30 cellular contexts compared by ENCODE assay signal in genomic region chr5:2005101-2006041, GRCh38.
DNase-seq lines count a peak whose midpoint lies in the region; ATAC-seq, FAIRE-seq and TF ChIP-seq lines count a peak whose summit lies in the region.
"Had no signal": no experiment of that assay in that cellular context is flagged by ENCODE, and none has a peak within 500 bp of the region (broad histone marks: within the 10 kb centered on the region; RNA-seq: fewer than 3 reads in every experiment).

No MANE protein-coding gene starts in this region.

- ATAC-seq in HepG2, result peak; percentile 26; the same call in 2 of the 3 replicates
- no peak for ATAC-seq in right lobe of liver
- no peak for ATAC-seq in GM18502 (IDR thresholded peaks at IDR 0.05; ENCODE audit: poor library complexity, unreplicated experiment)
- ATAC-seq: A549; CD8-positive, alpha-beta T cell; GM12878; PC-3; Right ventricle myocardium inferior; SK-N-SH treated with all-trans-retinoic acid at 6 μM for 48 hours had no signal

- no peak overlapping the region for H3K4me3 ChIP-seq in HepG2 (replicated peaks in 1 of 3; ENCODE audit: insufficient read depth in 1 of 3, low read depth in 2 of 3, low read length in 3 of 3)
- no peak overlapping the region for H3K4me3 ChIP-seq in right lobe of liver
- no peak overlapping the region for H3K4me3 ChIP-seq in endodermal cell (ENCODE audit: low read length)
- H3K4me3 ChIP-seq in vagina, result no peak overlapping the region
- H3K4me3 ChIP-seq: A549, GM12878, HAP-1, MG63, SJCRH30 had no signal

- POLR2A ChIA-PET in HepG2 (lab: Yijun Ruan, JAX), result no interaction called here

- H3K4me3 Mint-ChIP-seq in endodermal cell (no peak overlapping the region), nephron progenitor cell (no peak overlapping the region)
- H3K4me3 Mint-ChIP-seq: B cell; CD8-positive, alpha-beta T cell had no signal

- H2AFZ ChIP-seq in HepG2 (ENCODE audit: low read length), result no peak overlapping the region

- WGBS in HepG2 (ENCODE audit: low lambda C conversion rate), result 61% methylated on average over 14 of the region's 35 CpGs
- WGBS in right lobe of liver (ENCODE audit: insufficient coverage, low coverage, low lambda C conversion rate, missing lambda C conversion rate), result 52% methylated on average over 18 of the region's 35 CpGs
- 89 to 92% methylated on average over 26 to 35 of the region's 35 CpGs for WGBS in endodermal cell (ENCODE audit: insufficient coverage in 1 of 2, insufficient read length in 1 of 2), 2 experiments

- BruUV-seq in HepG2 (replicated peaks; lab: Mats Ljungman, UMichigan), result no TSS peak

- no peak for FAIRE-seq in HepG2 (lab: Jason Lieb, UNC)
- FAIRE-seq: A549, GM12878, GM19239 had no signal

- in situ Hi-C loops in HepG2 (cut with HindIII; ENCODE audit: extremely low pct_ligation_motif_present, low pct_unique_long_range_greater_than_20kb), result no loop called here

- H3K27ac Mint-ChIP-seq in endodermal cell (no peak overlapping the region), nephron progenitor cell (peak overlapping the region; percentile 54)
- H3K27ac Mint-ChIP-seq: B cell; CD8-positive, alpha-beta T cell had no signal

- no peaks in the 10 kb centered on the region for H3K4me1 ChIP-seq in HepG2 (ENCODE audit: insufficient read depth, low read length)
- H3K4me1 ChIP-seq in right lobe of liver, result no peaks in the 10 kb centered on the region
- no peaks in the 10 kb centered on the region for H3K4me1 ChIP-seq in endodermal cell (ENCODE audit: control insufficient read depth, insufficient read depth, low read length)
- H3K4me1 ChIP-seq in vagina, result peaks cover 26% of the 10 kb centered on the region
- H3K4me1 ChIP-seq: A549, Caco-2, HAP-1, SJCRH30 had no signal

- H3K4me1 Mint-ChIP-seq in endodermal cell (no peaks in the 10 kb centered on the region), nephron progenitor cell (peaks cover 6% of the 10 kb centered on the region)
- H3K4me1 Mint-ChIP-seq: B cell had no signal

- TF ChIP-seq CTCF in HepG2 (CRISPR knock-in tag; IDR thresholded peaks at IDR 0.05) (no peak), right lobe of liver (IDR thresholded peaks at IDR 0.05) (no peak), endodermal cell (conservative IDR thresholded peaks at IDR 0.05) (peak; percentile 31), nephron progenitor cell (IDR thresholded peaks at IDR 0.05) (no peak), vagina (IDR thresholded peaks at IDR 0.05) (no peak)

- H4K20me1 ChIP-seq in HepG2 (ENCODE audit: insufficient read depth, low read length), result no peaks in the 10 kb centered on the region

- CTCF ChIA-PET in HepG2 (lab: Yijun Ruan, JAX; ENCODE audit: low intra/inter-chr PET ratio, low total read pairs), result no interaction called here

- no peak for TF ChIP-seq EP300 in HepG2 (IDR thresholded peaks at IDR 0.05; ENCODE audit: low read depth in 2 of 2, low read length in 2 of 2)
- TF ChIP-seq EP300 in HepG2 (CRISPR knock-in tag; IDR thresholded peaks at IDR 0.05; ENCODE audit: borderline replicate concordance), result no peak

- H3K27ac ChIP-seq in HepG2 (ENCODE audit: extremely low read length, insufficient read depth, low read length) (no peak overlapping the region), right lobe of liver (no peak overlapping the region), endodermal cell (ENCODE audit: low read depth, low read length) (no peak overlapping the region), vagina (no peak overlapping the region)
- H3K27ac ChIP-seq: A549, C4-2B, SJCRH30 had no signal

- H3K27me3 Mint-ChIP-seq in endodermal cell (ENCODE audit: insufficient read depth), result peaks cover 24% of the 10 kb centered on the region
- peaks cover 69% of the 10 kb centered on the region for H3K27me3 Mint-ChIP-seq in nephron progenitor cell (ENCODE audit: low read depth, poor library complexity)

- H3K4me2 ChIP-seq in HepG2 (ENCODE audit: low read depth, low read length), result no peak overlapping the region
- H3K4me2 ChIP-seq: A549 had no signal

- H3K36me3 Mint-ChIP-seq in endodermal cell (ENCODE audit: low read depth) (no peaks in the 10 kb centered on the region), nephron progenitor cell (ENCODE audit: low read depth) (no peaks in the 10 kb centered on the region)
- H3K36me3 Mint-ChIP-seq: CD8-positive, alpha-beta T cell had no signal

- TF ChIP-seq RAD21 in HepG2 (CRISPR knock-in tag; IDR thresholded peaks at IDR 0.05), result no peak

- H3K9ac ChIP-seq in HepG2 (ENCODE audit: insufficient read depth, low read depth, low read length) (no peak overlapping the region), endodermal cell (ENCODE audit: extremely low read depth, low read length, poor library complexity, severe bottlenecking) (no peak overlapping the region)

- H3K9me3 Mint-ChIP-seq in endodermal cell (no peaks in the 10 kb centered on the region), nephron progenitor cell (no peaks in the 10 kb centered on the region)
- H3K9me3 Mint-ChIP-seq: CD8-positive, alpha-beta T cell had no signal

- no peaks in the 10 kb centered on the region for H3K79me2 ChIP-seq in HepG2 (ENCODE audit: insufficient read depth, low read length)

- no peak for TF ChIP-seq POLR2A in HepG2 (IDR thresholded peaks at IDR 0.05; ENCODE audit: insufficient read depth in 1 of 2, low read depth in 2 of 2, low read length in 2 of 2)
- no peak for TF ChIP-seq POLR2A in right lobe of liver (IDR thresholded peaks at IDR 0.05)
- TF ChIP-seq POLR2A in vagina (IDR thresholded peaks at IDR 0.05), result no peak

- DNase-seq in HepG2 (ENCODE audit: low spot score), result no peak
- no peak for DNase-seq in right lobe of liver
- no peak for DNase-seq in endodermal cell
- no peak for DNase-seq in nephron progenitor cell
- peak; percentile 62 to 82 for DNase-seq in vagina (ENCODE audit: extremely low spot score in 2 of 2)
- no peak for DNase-seq in pons (ENCODE audit: low spot score)
- DNase-seq in 8988T, result no peak
- DNase-seq: Caco-2; CD8-positive, alpha-beta T cell; DMS79; EL; GDM1; KG1; MG63; NCI-H2029; NCI-H446; NCI-H524 treated with DMSO at 0.1 percent for 48 hours; NCI-H774; NK-92 treated with Interleukin-12 subunit alpha and Interleukin-12 subunit beta, amount 100 ng/mL, for 24 hours; PC-3; SJCRH30 had no signal

- H3K9me3 ChIP-seq in HepG2 (ENCODE audit: low read length) (no peaks in the 10 kb centered on the region), right lobe of liver (no peaks in the 10 kb centered on the region), endodermal cell (ENCODE audit: control insufficient read depth, low read length) (no peaks in the 10 kb centered on the region), vagina (no peaks in the 10 kb centered on the region)
- H3K9me3 ChIP-seq: A549, Caco-2, HAP-1, MG63, SJCRH30 had no signal

- intact Hi-C loops in HepG2 (cut with micrococcal nuclease; ENCODE audit: unreplicated experiment), result no loop called here
- intact Hi-C loops in right lobe of liver (cut with DNase I), result no loop called here
- intact Hi-C loops in vagina (cut with DNase I), result no loop called here

- H3K36me3 ChIP-seq in HepG2 (replicated peaks in 1 of 2; ENCODE audit: control insufficient read depth in 1 of 2, insufficient read depth in 2 of 2, low read length in 2 of 2) (no peaks in the 10 kb centered on the region), right lobe of liver (no peaks in the 10 kb centered on the region), endodermal cell (ENCODE audit: control insufficient read depth, insufficient read depth, low read length) (no peaks in the 10 kb centered on the region), vagina (no peaks in the 10 kb centered on the region)
- H3K36me3 ChIP-seq: HAP-1, MG63, SJCRH30 had no signal

- peaks cover 8 to 83% of the 10 kb centered on the region in 2 experiments; a peak in 4 of 5 replicates for H3K27me3 ChIP-seq in HepG2 (ENCODE audit: control insufficient read depth in 1 of 2, insufficient read depth in 2 of 2, low read length in 2 of 2)
- no peaks in the 10 kb centered on the region for H3K27me3 ChIP-seq in right lobe of liver
- peaks cover 13% of the 10 kb centered on the region for H3K27me3 ChIP-seq in endodermal cell (ENCODE audit: control insufficient read depth, insufficient read depth, low read length, poor library complexity, severe bottlenecking)
- no peaks in the 10 kb centered on the region for H3K27me3 ChIP-seq in vagina
- H3K27me3 ChIP-seq: SJCRH30 had no signal

TF ChIP-seq in HepG2, 621 proteins besides CTCF, POLR2A, EP300 and RAD21 (continues in another document):
- TF ChIP-seq ZNF451 (CRISPR knock-in tag; IDR thresholded peaks at IDR 0.05) (no peak), HIC2 (CRISPR knock-in tag; IDR thresholded peaks at IDR 0.05; ENCODE audit: low read depth) (no peak), ZNF513 (CRISPR knock-in tag; conservative IDR thresholded peaks at IDR 0.05) (no peak), U2AF2 (IDR thresholded peaks at IDR 0.05; ENCODE audit: low read depth, low read length) (no peak)

Comparison
In these comparisons a context has a peak if more than half of its experiments do, and no peak if none do; other contexts are left out.
1. DNase-seq: peak in vagina (2 of 2); none in HepG2 (single experiment), right lobe of liver (0 of 3), endodermal cell (single experiment), nephron progenitor cell (single experiment), pons (single experiment) and 8988T (single experiment).